ENCODE assay signal across 18 cellular contexts in genomic region chr15:28420470-28420869, GRCh38. TPM values are rescaled to one million over a fixed set of nuclear protein-coding genes. Genes with fewer than 3 reads are reported as not detected.
"Had no signal": no experiment of that assay in that cellular context is flagged by ENCODE, and none has a peak within 500 bp of the region (broad histone marks: within the 10 kb centered on the region; RNA-seq: fewer than 3 reads in every experiment).

No MANE protein-coding gene starts in this region.

RNA-seq across cellular contexts. Expression of gene GOLGA8F, which starts 42.0 kb away (rescaled TPM):
- total RNA-seq: activated CD4-positive, alpha-beta memory T cell treated with anti-CD3 and anti-CD28 coated beads for 36 hours; activated CD4-positive, alpha-beta T cell treated with anti-CD3 and anti-CD28 coated beads, Interleukin-2, amount 10 ng/mL, durations not matched to agents 24 days and 14 days; activated CD8-positive, alpha-beta memory T cell treated with anti-CD3 and anti-CD28 coated beads for 36 hours; activated naive CD4-positive, alpha-beta T cell treated with anti-CD3 and anti-CD28 coated beads for 36 hours; activated naive CD8-positive, alpha-beta T cell treated with anti-CD3 and anti-CD28 coated beads for 36 hours; activated T-helper 1 cell treated with anti-CD3 and anti-CD28 coated beads, Interleukin-12 subunit alpha, Interleukin-12 subunit beta, Interleukin-2, Interleukin-4 antibody, amounts not matched to agents 30 ng/mL and 10 ng/mL and 1 ng/mL, durations not matched to agents 14 hours and 24 hours and 36 hours; dermis microvascular lymphatic vessel endothelial cell; hepatocyte; left colon; liver; mesenteric fat pad; mucosa of descending colon; myocyte; natural killer cell treated with Interleukin-12 subunit alpha and Interleukin-12 subunit beta and Interleukin-15 and Interleukin-18, amount 100 ng/mL, for 72 hours; posterior vena cava; skeletal muscle tissue; thyroid gland; upper lobe of right lung had no signal
